ENCODE assay signal across 12 cellular contexts in genomic region chr4:130210871-130211270, GRCh38.
A peak's percentile ranks its signal among the peaks of the same experiment; 100 is the strongest.
DNase-seq lines count a peak whose midpoint lies in the region; ATAC-seq lines count a peak whose summit lies in the region.
"Had no signal": no experiment of that assay in that cellular context is flagged by ENCODE, and none has a peak within 500 bp of the region (broad histone marks: within the 10 kb centered on the region; RNA-seq: fewer than 3 reads in every experiment).

No MANE protein-coding gene starts in this region.

- no peak overlapping the region for H2BK12ac ChIP-seq in neuronal stem cell (ENCODE audit: low read length)

- no peak overlapping the region for H3K4me3 ChIP-seq in neuronal stem cell (ENCODE audit: low read length in 2 of 2)
- H3K4me3 ChIP-seq in right cardiac atrium (ENCODE audit: low read length) = no peak overlapping the region

- no peak overlapping the region for H3K4me2 ChIP-seq in neuronal stem cell (ENCODE audit: insufficient read depth, low read length, poor library complexity, severe bottlenecking)

- no peaks in the 10 kb centered on the region for H3K9me3 ChIP-seq in neuronal stem cell (replicated peaks in 1 of 2; ENCODE audit: control insufficient read depth in 2 of 2, insufficient read depth in 1 of 2, low read depth in 1 of 2, low read length in 2 of 2)
- no peaks in the 10 kb centered on the region for H3K9me3 ChIP-seq in right cardiac atrium (ENCODE audit: control insufficient read depth, low read length)

- no CpG with 5 or more reads among the region's 1 CpG for WGBS in neuronal stem cell (ENCODE audit: extremely low coverage in 2 of 2, insufficient read length in 2 of 2, insufficient replicate concordance in 1 of 2), 2 donors
- WGBS in right cardiac atrium = 25% methylated on average over 1 of the region's 1 CpG

- H3K4me1 ChIP-seq in neuronal stem cell (ENCODE audit: control insufficient read depth in 2 of 2, insufficient read depth in 1 of 2, low read depth in 1 of 2, low read length in 2 of 2) (no peaks in the 10 kb centered on the region), right cardiac atrium (ENCODE audit: control insufficient read depth, insufficient read depth, low read length) (no peaks in the 10 kb centered on the region)

- no peak overlapping the region for H3K4ac ChIP-seq in neuronal stem cell (ENCODE audit: low read length)

- H4K91ac ChIP-seq in neuronal stem cell (ENCODE audit: low read depth, low read length, poor library complexity) = no peak overlapping the region

- no peak overlapping the region for H3K23ac ChIP-seq in neuronal stem cell (ENCODE audit: low read depth, low read length, poor library complexity)

- H3K27ac ChIP-seq in neuronal stem cell (replicated peaks; ENCODE audit: low read length) = no peak overlapping the region
- H3K27ac ChIP-seq in right cardiac atrium (ENCODE audit: low read length) = no peak overlapping the region

- H2BK5ac ChIP-seq in neuronal stem cell (ENCODE audit: low read length) = no peak overlapping the region

- H3K27me3 ChIP-seq in neuronal stem cell (ENCODE audit: control insufficient read depth in 3 of 3, insufficient read depth in 3 of 3, low read depth in 1 of 3, low read length in 3 of 3) = no peaks in the 10 kb centered on the region
- H3K27me3 ChIP-seq in right cardiac atrium (ENCODE audit: control insufficient read depth, insufficient read depth) = no peaks in the 10 kb centered on the region

- H2AFZ ChIP-seq in neuronal stem cell (ENCODE audit: low read length) = peak overlapping the region; percentile 45

- no peak overlapping the region for H2BK120ac ChIP-seq in neuronal stem cell (ENCODE audit: low read depth, low read length)

- H2BK15ac ChIP-seq in neuronal stem cell (ENCODE audit: low read length) = no peak overlapping the region

- intact Hi-C loops in right cardiac atrium (cut with DNase I) = no loop called here

- ATAC-seq in GM21447 (IDR thresholded peaks at IDR 0.05; ENCODE audit: unreplicated experiment) = no peak
- ATAC-seq in right cardiac atrium = no peak
- ATAC-seq: activated CD8-positive, alpha-beta memory T cell treated with anti-CD3 and anti-CD28 coated beads, Interleukin-2, amount 10 ng/mL, durations not matched to agents 7 days and 5 days; Right ventricle myocardium inferior had no signal

- H3K9ac ChIP-seq in neuronal stem cell (ENCODE audit: low read depth, low read length, poor library complexity) = no peak overlapping the region

- peak; percentile 14 for DNase-seq in DMS53 treated with DMSO at 0.1 percent for 48 hours (lab: John Stamatoyannopoulos, UW; ENCODE audit: unreplicated experiment)
- peak; percentile 18 for DNase-seq in NCI-H1417 treated with DMSO at 0.1 percent for 48 hours (lab: John Stamatoyannopoulos, UW)
- DNase-seq in brain pericyte (ENCODE audit: low read depth, low spot score) = peak; percentile 79
- no peak for DNase-seq in neuronal stem cell (ENCODE audit: low spot score)
- DNase-seq in activated CD4-positive, alpha-beta T cell treated with anti-CD3 and anti-CD28 coated beads for 48 hours = no peak
- no peak for DNase-seq in right cardiac atrium
- DNase-seq in activated CD8-positive, alpha-beta memory T cell treated with anti-CD3 and anti-CD28 coated beads, Interleukin-2, amount 50 U/mL, for 4 hours = no peak
- DNase-seq: activated CD8-positive, alpha-beta memory T cell treated with anti-CD3 and anti-CD28 coated beads, Interleukin-2, amount 10 ng/mL, durations not matched to agents 7 days and 5 days; activated naive CD8-positive, alpha-beta T cell treated with anti-CD3 and anti-CD28 coated beads for 36 hours; Karpas-422 had no signal

- no peaks in the 10 kb centered on the region for H3K36me3 ChIP-seq in neuronal stem cell (replicated peaks in 1 of 2; ENCODE audit: control insufficient read depth in 2 of 2, insufficient read depth in 2 of 2, low read length in 2 of 2)

- no peaks in the 10 kb centered on the region for H3K79me1 ChIP-seq in neuronal stem cell (ENCODE audit: low read depth, low read length)

- no peak overlapping the region for H3K18ac ChIP-seq in neuronal stem cell (ENCODE audit: low read length)

- no peak overlapping the region for H4K8ac ChIP-seq in neuronal stem cell (ENCODE audit: low read depth, low read length)

- H3K14ac ChIP-seq in neuronal stem cell (ENCODE audit: low read length) = no peak overlapping the region

- H2AK5ac ChIP-seq in neuronal stem cell (ENCODE audit: low read depth, low read length) = no peak overlapping the region

Comparison
In these comparisons a context has a peak if more than half of its experiments do, and no peak if none do; other contexts are left out.
1. DNase-seq: peak in DMS53 treated with DMSO at 0.1 percent for 48 hours (single experiment), NCI-H1417 treated with DMSO at 0.1 percent for 48 hours (single experiment) and brain pericyte (single experiment); none in neuronal stem cell (single experiment), activated CD4-positive, alpha-beta T cell treated with anti-CD3 and anti-CD28 coated beads for 48 hours (single experiment), right cardiac atrium (0 of 3) and activated CD8-positive, alpha-beta memory T cell treated with anti-CD3 and anti-CD28 coated beads, Interleukin-2, amount 50 U/mL, for 4 hours (single experiment).